Comparison of ENCODE assay signal across 9 cellular contexts in the genomic region with DNA sequence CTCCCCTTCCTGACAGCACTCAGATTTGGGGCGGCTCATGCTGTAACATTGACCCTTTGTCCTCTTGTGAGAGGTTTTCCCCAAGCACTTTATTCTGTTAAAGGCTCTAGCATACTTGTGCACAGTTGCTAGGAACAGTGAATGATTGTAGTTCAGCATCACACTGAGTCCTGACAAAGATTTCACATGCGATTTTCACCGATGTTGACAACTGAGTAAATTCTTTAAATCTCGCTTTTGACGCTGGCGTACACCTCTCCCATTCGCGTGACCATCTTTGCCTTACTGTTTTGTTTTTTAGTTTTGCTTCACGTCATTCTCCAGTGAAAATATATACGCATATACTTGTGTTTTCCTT. TPM values are rescaled to one million over a fixed set of nuclear protein-coding genes. Genes with fewer than 3 reads are reported as not detected.
DNase-seq lines count a peak whose midpoint lies in the region; ATAC-seq and TF ChIP-seq lines count a peak whose summit lies in the region.
"Had no signal": no experiment of that assay in that cellular context is flagged by ENCODE, and none has a peak within 500 bp of the region (broad histone marks: within the 10 kb centered on the region; RNA-seq: fewer than 3 reads in every experiment).

No MANE protein-coding gene starts in this region.

- H3K27me3 ChIP-seq in ACC112 (ENCODE audit: insufficient read depth, low read length): no peaks in the 10 kb centered on the region
- no peaks in the 10 kb centered on the region for H3K27me3 ChIP-seq in brain microvascular endothelial cell (replicated peaks)
- H3K27me3 ChIP-seq in lung (ENCODE audit: control insufficient read depth, insufficient read depth): no peaks in the 10 kb centered on the region

- peak overlapping the region; percentile 58 for H2AFZ ChIP-seq in ACC112 (ENCODE audit: low read length, unreplicated experiment)

- H3K4me1 ChIP-seq in ACC112 (ENCODE audit: control insufficient read depth, insufficient read depth, low read length, unreplicated experiment) (peaks cover 17% of the 10 kb centered on the region), lung (ENCODE audit: control insufficient read depth in 2 of 2, insufficient read depth in 2 of 2, low read length in 2 of 2) (peaks cover 4 to 14% of the 10 kb centered on the region in 2 donors)

- 3 to 5% methylated on average over 10 of the region's 10 CpGs for WGBS in lung, 2 donors

- no peaks in the 10 kb centered on the region for H3K9me3 ChIP-seq in lung (ENCODE audit: control insufficient read depth in 2 of 2, insufficient read depth in 1 of 2, low read length in 1 of 2)

- peak overlapping the region; percentile 96 for H3K4me3 ChIP-seq in ACC112 (ENCODE audit: low read depth, low read length)
- H3K4me3 ChIP-seq in brain microvascular endothelial cell (ENCODE audit: low read depth, low read length): peak overlapping the region; percentile 88
- H3K4me3 ChIP-seq in lung: peak overlapping the region; percentile 80

- TF ChIP-seq CTCF in brain microvascular endothelial cell (IDR thresholded peaks at IDR 0.05; ENCODE audit: low read depth, low read length, missing control alignments): no peak
- no peak for TF ChIP-seq CTCF in lung (IDR thresholded peaks at IDR 0.05; ENCODE audit: control extremely low read depth, extremely low read depth)

- peaks cover 35% of the 10 kb centered on the region for H3K79me2 ChIP-seq in ACC112 (ENCODE audit: control insufficient read depth, insufficient read depth, low read length, unreplicated experiment)

- H3K36me3 ChIP-seq in ACC112 (ENCODE audit: insufficient read depth, low read length) (peaks cover 6% of the 10 kb centered on the region; the same call in 1 of the 2 replicates), brain microvascular endothelial cell (replicated peaks) (peaks cover 4% of the 10 kb centered on the region), lung (ENCODE audit: control insufficient read depth in 2 of 2, insufficient read depth in 2 of 2, low read length in 2 of 2) (peaks cover 2 to 10% of the 10 kb centered on the region in 2 donors)

- peak overlapping the region; percentile 84 for H3K27ac ChIP-seq in ACC112 (ENCODE audit: low read depth, low read length)
- peak overlapping the region; percentile 93 for H3K27ac ChIP-seq in brain microvascular endothelial cell
- peak overlapping the region; percentile 94 to 98 for H3K27ac ChIP-seq in lung (ENCODE audit: low read depth in 1 of 2, low read length in 1 of 2)

- DNase-seq in brain microvascular endothelial cell (no peak), lung (ENCODE audit: low spot score) (no peak), putamen (ENCODE audit: low spot score) (no peak), NCI-H146 treated with DMSO at 0.1 percent for 48 hours (lab: John Stamatoyannopoulos, UW; ENCODE audit: unreplicated experiment) (no peak)
- DNase-seq in activated CD4-positive, alpha-beta T cell treated with anti-CD3 and anti-CD28 coated beads for 48 hours: no peak
- DNase-seq: activated CD4-positive, alpha-beta T cell treated with anti-CD3 and anti-CD28 coated beads for 1 hour had no signal

- in situ Hi-C loops in brain microvascular endothelial cell (cut with HindIII; ENCODE audit: low pct_ligation_motif_present, low sequenced_read_pairs): no loop called here

- ATAC-seq in HG03095 (IDR thresholded peaks at IDR 0.05; ENCODE audit: unreplicated experiment) (peak; percentile 4), lung (ENCODE audit: insufficient read depth, low FRiP score) (no peak)
- ATAC-seq in activated CD4-positive, CD25-positive, alpha-beta regulatory T cell treated with anti-CD3 and anti-CD28 coated beads, Interleukin-2, amount 50 U/mL, for 24 hours: no peak

RNA-seq across cellular contexts. Expression of gene CDC37L1, which starts 0.8 kb away (rescaled TPM):
- 10 to 100 TPM; 17.2 to 30.7 TPM for total RNA-seq in lung
- polyA plus RNA-seq in lung: 10 to 100 TPM in 1 of 2 donors, 1 to 10 TPM in 1; 9.3 to 11.0 TPM

RNA-seq across cellular contexts. Expression of gene SPATA6L, which starts 13.9 kb away (rescaled TPM):
- total RNA-seq in lung: 10 to 100 TPM; 18.2 to 25.6 TPM
- 1 to 10 TPM; 2.1 to 4.6 TPM for polyA plus RNA-seq in lung

RNA-seq across cellular contexts. Expression of gene PLPP6, which starts 18.1 kb away (rescaled TPM):
- total RNA-seq in lung: 1 to 10 TPM; 6.2 to 6.9 TPM
- 1 to 10 TPM; 3.8 to 4.2 TPM for polyA plus RNA-seq in lung
